In genomic region chr1:164769504-164770148, GRCh38 we compare ENCODE assay signal across 23 cellular contexts.
DNase-seq lines count a peak whose midpoint lies in the region; ATAC-seq, FAIRE-seq and TF ChIP-seq lines count a peak whose summit lies in the region.
"Had no signal": no experiment of that assay in that cellular context is flagged by ENCODE, and none has a peak within 500 bp of the region (broad histone marks: within the 10 kb centered on the region; RNA-seq: fewer than 3 reads in every experiment).

No MANE protein-coding gene starts in this region.

- 94% methylated on average over 2 of the region's 2 CpGs for WGBS in right cardiac atrium
- 25% methylated on average over 2 of the region's 2 CpGs for WGBS in HepG2 (ENCODE audit: low lambda C conversion rate)
- WGBS in small intestine, 3 donors: 20 to 77% (median 43%) methylated on average over 2 of the region's 2 CpGs

- FAIRE-seq in HepG2 (lab: Jason Lieb, UNC) (no peak), small intestine (lab: Jason Lieb, UNC) (no peak)
- FAIRE-seq: A204.1, kidney had no signal

- no peak for TF ChIP-seq CTCF in left ventricle myocardium inferior (IDR thresholded peaks at IDR 0.05; ENCODE audit: borderline replicate concordance)
- TF ChIP-seq CTCF in HepG2 (CRISPR knock-in tag; IDR thresholded peaks at IDR 0.05): no peak

- H3K4me3 ChIP-seq in left ventricle myocardium inferior (no peak overlapping the region), right cardiac atrium (ENCODE audit: low read length) (no peak overlapping the region), HepG2 (replicated peaks in 1 of 3; ENCODE audit: insufficient read depth in 1 of 3, low read depth in 2 of 3, low read length in 3 of 3) (no peak overlapping the region), small intestine (ENCODE audit: low read depth in 1 of 2, low read length in 2 of 2) (no peak overlapping the region)
- no peak overlapping the region for H3K4me3 ChIP-seq in CD4-positive, alpha-beta memory T cell (ENCODE audit: low read length in 2 of 2)
- H3K4me3 ChIP-seq: lung, SJSA1 had no signal

- no peaks in the 10 kb centered on the region for H3K36me3 ChIP-seq in left ventricle myocardium inferior
- H3K36me3 ChIP-seq in HepG2 (replicated peaks in 1 of 2; ENCODE audit: control insufficient read depth in 1 of 2, insufficient read depth in 2 of 2, low read length in 2 of 2): no peaks in the 10 kb centered on the region
- no peaks in the 10 kb centered on the region for H3K36me3 ChIP-seq in small intestine (ENCODE audit: control insufficient read depth in 2 of 2, insufficient read depth in 2 of 2, low read length in 2 of 2)
- no peaks in the 10 kb centered on the region for H3K36me3 ChIP-seq in CD4-positive, alpha-beta memory T cell (ENCODE audit: insufficient read depth, low read length)
- H3K36me3 ChIP-seq: SJSA1 had no signal

- no peaks in the 10 kb centered on the region for H4K20me1 ChIP-seq in HepG2 (ENCODE audit: insufficient read depth, low read length)

- H3K9me3 ChIP-seq in left ventricle myocardium inferior (replicated peaks) (no peaks in the 10 kb centered on the region), right cardiac atrium (ENCODE audit: control insufficient read depth, low read length) (no peaks in the 10 kb centered on the region), HepG2 (ENCODE audit: low read length) (no peaks in the 10 kb centered on the region), small intestine (ENCODE audit: control insufficient read depth, low read depth) (no peaks in the 10 kb centered on the region)
- no peaks in the 10 kb centered on the region for H3K9me3 ChIP-seq in CD4-positive, alpha-beta memory T cell (ENCODE audit: control insufficient read depth in 1 of 2, low read length in 2 of 2)
- H3K9me3 ChIP-seq: SJSA1 had no signal

- H3K4me3 Mint-ChIP-seq in CD4-positive, alpha-beta memory T cell: peak overlapping the region in 1 of 8 donors; percentile 41
- H3K4me3 Mint-ChIP-seq in activated CD4-positive, alpha-beta T cell treated with anti-CD3 and anti-CD28 coated beads, Interleukin-2, amount 10 ng/mL, durations not matched to agents 7 days and 5 days: no peak overlapping the region
- H3K4me3 Mint-ChIP-seq: B cell; stimulated activated effector memory CD8-positive, alpha-beta T cell treated with anti-CD3 and anti-CD28 coated beads, Interleukin-12 subunit alpha, Interleukin-12 subunit beta, amount 100 ng/mL, for 72 hours; T-helper 1 cell treated with Interleukin-12 subunit alpha and Interleukin-12 subunit beta and Interleukin-4 antibody, amounts not matched to agents 30 μg/mL and 1 μg/mL, for 36 hours had no signal

- DNase-seq in left ventricle myocardium inferior (no peak), right cardiac atrium (no peak), HepG2 (ENCODE audit: low spot score) (peak; percentile 3), small intestine (peak; percentile 91), NCI-H1436 treated with DMSO at 0.1 percent for 48 hours (lab: John Stamatoyannopoulos, UW) (no peak), cortex of kidney (lab: John Stamatoyannopoulos, UW) (no peak)
- DNase-seq in CD4-positive, alpha-beta memory T cell: no peak
- DNase-seq in activated CD4-positive, alpha-beta T cell treated with anti-CD3 and anti-CD28 coated beads, Interleukin-2, amount 10 ng/mL, durations not matched to agents 7 days and 5 days: no peak
- DNase-seq: activated CD4-positive, alpha-beta T cell treated with anti-CD3 and anti-CD28 coated beads for 1 hour; activated CD8-positive, alpha-beta memory T cell treated with anti-CD3 and anti-CD28 coated beads for 24 hours; activated gamma-delta T cell; activated T-cell treated with anti-CD3 and anti-CD28 coated beads, Interleukin-2, amount 50 U/mL, for 1 hour; kidney; MV-4-11; NCI-H1694 treated with DMSO at 0.1 percent for 48 hours; NCI-H69; occipital lobe had no signal

- no peak for TF ChIP-seq RAD21 in HepG2 (CRISPR knock-in tag; IDR thresholded peaks at IDR 0.05)

- ATAC-seq in right cardiac atrium: no peak
- ATAC-seq in HepG2: peak; percentile 72
- ATAC-seq: stimulated activated effector memory CD8-positive, alpha-beta T cell treated with anti-CD3 and anti-CD28 coated beads, Interleukin-12 subunit alpha, Interleukin-12 subunit beta, amount 100 ng/mL, for 72 hours had no signal

- H3K27ac ChIP-seq in left ventricle myocardium inferior (replicated peaks): peak overlapping the region; percentile 67
- H3K27ac ChIP-seq in right cardiac atrium (ENCODE audit: low read length): no peak overlapping the region
- H3K27ac ChIP-seq in HepG2 (ENCODE audit: extremely low read length, insufficient read depth, low read length): no peak overlapping the region
- peak overlapping the region; percentile 41 to 54 for H3K27ac ChIP-seq in small intestine (ENCODE audit: low read depth in 1 of 2, low read length in 1 of 2)
- H3K27ac ChIP-seq in CD4-positive, alpha-beta memory T cell (ENCODE audit: low read depth, low read length): no peak overlapping the region
- H3K27ac ChIP-seq: SJSA1 had no signal

- H3K27me3 ChIP-seq in left ventricle myocardium inferior (ENCODE audit: low read depth) (no peaks in the 10 kb centered on the region), right cardiac atrium (ENCODE audit: control insufficient read depth, insufficient read depth) (no peaks in the 10 kb centered on the region), HepG2 (ENCODE audit: control insufficient read depth in 1 of 2, insufficient read depth in 2 of 2, low read length in 2 of 2) (no peaks in the 10 kb centered on the region), small intestine (ENCODE audit: control insufficient read depth in 2 of 2, insufficient read depth in 2 of 2, low read length in 2 of 2) (no peaks in the 10 kb centered on the region)
- no peaks in the 10 kb centered on the region for H3K27me3 ChIP-seq in CD4-positive, alpha-beta memory T cell (ENCODE audit: insufficient read depth, low read length)
- H3K27me3 ChIP-seq: SJSA1 had no signal

- intact Hi-C loops in left ventricle myocardium inferior (cut with micrococcal nuclease) (no loop called here), right cardiac atrium (cut with DNase I) (loop anchor here in 1 of 4 donors (10.0 kb wide), 1 partner anchor 55 kb away; no protein-coding TSS in a partner anchor), HepG2 (cut with micrococcal nuclease; ENCODE audit: unreplicated experiment) (no loop called here)
- intact Hi-C loops in CD4-positive, alpha-beta memory T cell (cut with micrococcal nuclease): no loop called here

- no peaks in the 10 kb centered on the region for H3K4me1 Mint-ChIP-seq in CD4-positive, alpha-beta memory T cell
- H3K4me1 Mint-ChIP-seq in activated CD4-positive, alpha-beta T cell treated with anti-CD3 and anti-CD28 coated beads, Interleukin-2, amount 10 ng/mL, durations not matched to agents 7 days and 5 days: no peaks in the 10 kb centered on the region
- H3K4me1 Mint-ChIP-seq: B cell; stimulated activated effector memory CD8-positive, alpha-beta T cell treated with anti-CD3 and anti-CD28 coated beads, Interleukin-12 subunit alpha, Interleukin-12 subunit beta, amount 100 ng/mL, for 72 hours had no signal

- peaks cover 0 to 1% of the 10 kb centered on the region in 2 donors for H3K27me3 Mint-ChIP-seq in CD4-positive, alpha-beta memory T cell
- peaks cover 4% of the 10 kb centered on the region for H3K27me3 Mint-ChIP-seq in activated CD4-positive, alpha-beta T cell treated with anti-CD3 and anti-CD28 coated beads, Interleukin-2, amount 10 ng/mL, durations not matched to agents 7 days and 5 days
- H3K27me3 Mint-ChIP-seq: B cell had no signal

- peaks cover 0 to 4% (median 0%) of the 10 kb centered on the region in 8 donors for H3K9me3 Mint-ChIP-seq in CD4-positive, alpha-beta memory T cell
- no peaks in the 10 kb centered on the region for H3K9me3 Mint-ChIP-seq in activated CD4-positive, alpha-beta T cell treated with anti-CD3 and anti-CD28 coated beads, Interleukin-2, amount 10 ng/mL, durations not matched to agents 7 days and 5 days
- H3K9me3 Mint-ChIP-seq: T-helper 1 cell treated with Interleukin-12 subunit alpha and Interleukin-12 subunit beta and Interleukin-4 antibody, amounts not matched to agents 30 μg/mL and 1 μg/mL, for 36 hours had no signal

- TF ChIP-seq EP300 in HepG2 (IDR thresholded peaks at IDR 0.05; ENCODE audit: low read depth in 2 of 2, low read length in 2 of 2): no peak
- TF ChIP-seq EP300 in HepG2 (CRISPR knock-in tag; IDR thresholded peaks at IDR 0.05; ENCODE audit: borderline replicate concordance): no peak

- no peak overlapping the region for H3K27ac Mint-ChIP-seq in CD4-positive, alpha-beta memory T cell
- H3K27ac Mint-ChIP-seq in activated CD4-positive, alpha-beta T cell treated with anti-CD3 and anti-CD28 coated beads, Interleukin-2, amount 10 ng/mL, durations not matched to agents 7 days and 5 days: no peak overlapping the region
- H3K27ac Mint-ChIP-seq: B cell; stimulated activated effector memory CD8-positive, alpha-beta T cell treated with anti-CD3 and anti-CD28 coated beads, Interleukin-12 subunit alpha, Interleukin-12 subunit beta, amount 100 ng/mL, for 72 hours; T-helper 1 cell treated with Interleukin-12 subunit alpha and Interleukin-12 subunit beta and Interleukin-4 antibody, amounts not matched to agents 30 μg/mL and 1 μg/mL, for 36 hours had no signal

- POLR2A ChIA-PET in HepG2 (lab: Yijun Ruan, JAX): no interaction called here
- POLR2A ChIA-PET in CD4-positive, alpha-beta memory T cell (lab: Charles Lee; ENCODE audit: partially characterized antibody): no interaction called here
- POLR2A ChIA-PET in activated CD4-positive, alpha-beta T cell treated with anti-CD3 and anti-CD28 coated beads, Interleukin-2, amount 10 ng/mL, durations not matched to agents 7 days and 5 days (lab: Charles Lee): no interaction called here

- no peak overlapping the region for H2AFZ ChIP-seq in HepG2 (ENCODE audit: low read length)

- TF ChIP-seq POLR2A in HepG2 (IDR thresholded peaks at IDR 0.05; ENCODE audit: insufficient read depth in 1 of 2, low read depth in 2 of 2, low read length in 2 of 2): no peak

- CTCF ChIA-PET in HepG2 (lab: Yijun Ruan, JAX; ENCODE audit: low intra/inter-chr PET ratio, low total read pairs): no interaction called here
- CTCF ChIA-PET in CD4-positive, alpha-beta memory T cell (lab: Charles Lee; ENCODE audit: partially characterized antibody): no interaction called here
- CTCF ChIA-PET in activated CD4-positive, alpha-beta T cell treated with anti-CD3 and anti-CD28 coated beads, Interleukin-2, amount 10 ng/mL, durations not matched to agents 7 days and 5 days (lab: Charles Lee): no interaction called here

- H3K36me3 Mint-ChIP-seq in CD4-positive, alpha-beta memory T cell: no peaks in the 10 kb centered on the region
- H3K36me3 Mint-ChIP-seq in activated CD4-positive, alpha-beta T cell treated with anti-CD3 and anti-CD28 coated beads, Interleukin-2, amount 10 ng/mL, durations not matched to agents 7 days and 5 days (ENCODE audit: low read depth): no peaks in the 10 kb centered on the region
- H3K36me3 Mint-ChIP-seq: stimulated activated effector memory CD8-positive, alpha-beta T cell treated with anti-CD3 and anti-CD28 coated beads, Interleukin-12 subunit alpha, Interleukin-12 subunit beta, amount 100 ng/mL, for 72 hours had no signal

- H3K4me2 ChIP-seq in HepG2 (ENCODE audit: low read depth, low read length): no peak overlapping the region

- in situ Hi-C loops in HepG2 (cut with HindIII; ENCODE audit: extremely low pct_ligation_motif_present, low pct_unique_long_range_greater_than_20kb): no loop called here

- no peak overlapping the region for H3K9ac ChIP-seq in HepG2 (ENCODE audit: insufficient read depth, low read depth, low read length)

- no peaks in the 10 kb centered on the region for H3K79me2 ChIP-seq in HepG2 (ENCODE audit: insufficient read depth, low read length)

- H3K4me1 ChIP-seq in left ventricle myocardium inferior (peaks cover 91% of the 10 kb centered on the region), right cardiac atrium (ENCODE audit: control insufficient read depth, insufficient read depth, low read length) (peaks cover 33% of the 10 kb centered on the region), HepG2 (ENCODE audit: insufficient read depth, low read length) (peaks cover 6% of the 10 kb centered on the region), small intestine (ENCODE audit: control insufficient read depth in 2 of 2, insufficient read depth in 1 of 2, low read depth in 1 of 2, low read length in 1 of 2) (peaks cover 18 to 26% of the 10 kb centered on the region in 2 donors)
- H3K4me1 ChIP-seq in CD4-positive, alpha-beta memory T cell (ENCODE audit: insufficient read depth, low read length): no peaks in the 10 kb centered on the region

- BruUV-seq in HepG2 (replicated peaks; lab: Mats Ljungman, UMichigan): no TSS peak

Comparison
In these comparisons a context has a peak if more than half of its experiments do, and no peak if none do; other contexts are left out.
1. H3K27ac ChIP-seq: peak in left ventricle myocardium inferior (single experiment) and small intestine (2 of 2); none in right cardiac atrium (single experiment), HepG2 (single experiment) and CD4-positive, alpha-beta memory T cell (single experiment).
2. DNase-seq: peak in HepG2 (single experiment) and small intestine (single experiment); none in left ventricle myocardium inferior (single experiment), right cardiac atrium (0 of 3), NCI-H1436 treated with DMSO at 0.1 percent for 48 hours (single experiment), CD4-positive, alpha-beta memory T cell (0 of 5), activated CD4-positive, alpha-beta T cell treated with anti-CD3 and anti-CD28 coated beads, Interleukin-2, amount 10 ng/mL, durations not matched to agents 7 days and 5 days (single experiment) and cortex of kidney (single experiment).